Comparison of ENCODE assay signal across 1 cellular context in the genomic region with DNA sequence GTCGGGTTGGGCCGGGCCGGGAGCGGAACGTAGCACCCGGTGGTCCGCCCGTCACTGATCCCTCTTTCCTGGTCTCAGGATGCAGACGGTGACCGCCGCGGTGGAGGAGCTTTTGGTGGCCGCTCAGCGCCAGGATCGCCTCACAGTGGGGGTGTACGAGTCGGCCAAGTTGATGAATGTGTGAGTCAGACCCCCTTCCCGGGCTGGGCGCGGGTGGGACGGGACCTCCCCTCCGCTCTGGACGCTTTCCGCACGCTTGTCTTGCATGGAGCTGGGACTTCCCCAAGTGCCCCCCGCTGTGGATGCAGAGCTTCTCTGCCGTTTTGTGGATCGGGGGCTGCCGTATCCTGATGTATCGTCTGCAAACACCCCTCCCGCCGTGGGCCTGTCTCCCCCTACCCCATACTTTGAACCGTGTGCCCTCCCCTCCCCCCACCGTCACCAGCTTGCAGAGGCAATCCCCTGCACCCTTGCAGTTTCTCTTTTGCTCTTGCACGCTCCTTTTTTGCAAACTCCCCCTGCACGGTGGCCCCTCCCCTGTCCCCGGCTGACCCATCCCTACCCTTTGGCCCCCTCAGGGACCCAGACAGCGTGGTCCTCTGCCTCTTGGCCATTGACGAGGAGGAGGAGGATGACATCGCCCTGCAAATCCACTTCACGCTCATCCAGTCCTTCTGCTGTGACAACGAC.
TF ChIP-seq lines count a peak whose summit lies in the region.

No MANE protein-coding gene starts in this region.

TF ChIP-seq in HEK293, 187 proteins besides CTCF, POLR2A, EP300 and RAD21 (continued from another document and continues in another):
- TF ChIP-seq, protein P1, sequence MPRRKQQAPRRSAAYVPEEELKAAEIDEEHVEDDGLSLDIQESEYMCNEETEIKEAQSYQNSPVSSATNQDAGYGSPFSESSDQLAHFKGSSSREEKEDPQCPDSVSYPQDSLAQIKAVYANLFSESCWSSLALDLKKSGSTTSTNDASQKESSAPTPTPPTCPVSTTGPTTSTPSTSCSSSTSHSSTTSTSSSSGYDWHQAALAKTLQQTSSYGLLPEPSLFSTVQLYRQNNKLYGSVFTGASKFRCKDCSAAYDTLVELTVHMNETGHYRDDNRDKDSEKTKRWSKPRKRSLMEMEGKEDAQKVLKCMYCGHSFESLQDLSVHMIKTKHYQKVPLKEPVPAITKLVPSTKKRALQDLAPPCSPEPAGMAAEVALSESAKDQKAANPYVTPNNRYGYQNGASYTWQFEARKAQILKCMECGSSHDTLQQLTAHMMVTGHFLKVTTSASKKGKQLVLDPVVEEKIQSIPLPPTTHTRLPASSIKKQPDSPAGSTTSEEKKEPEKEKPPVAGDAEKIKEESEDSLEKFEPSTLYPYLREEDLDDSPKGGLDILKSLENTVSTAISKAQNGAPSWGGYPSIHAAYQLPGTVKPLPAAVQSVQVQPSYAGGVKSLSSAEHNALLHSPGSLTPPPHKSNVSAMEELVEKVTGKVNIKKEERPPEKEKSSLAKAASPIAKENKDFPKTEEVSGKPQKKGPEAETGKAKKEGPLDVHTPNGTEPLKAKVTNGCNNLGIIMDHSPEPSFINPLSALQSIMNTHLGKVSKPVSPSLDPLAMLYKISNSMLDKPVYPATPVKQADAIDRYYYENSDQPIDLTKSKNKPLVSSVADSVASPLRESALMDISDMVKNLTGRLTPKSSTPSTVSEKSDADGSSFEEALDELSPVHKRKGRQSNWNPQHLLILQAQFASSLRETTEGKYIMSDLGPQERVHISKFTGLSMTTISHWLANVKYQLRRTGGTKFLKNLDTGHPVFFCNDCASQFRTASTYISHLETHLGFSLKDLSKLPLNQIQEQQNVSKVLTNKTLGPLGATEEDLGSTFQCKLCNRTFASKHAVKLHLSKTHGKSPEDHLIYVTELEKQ (tag by site-specific recombination; IDR thresholded peaks at IDR 0.05; ENCODE audit: borderline replicate concordance), result no peak
- TF ChIP-seq ZNF324 (tag by site-specific recombination; IDR thresholded peaks at IDR 0.05) (0 out of 2 replicates have a peak, but pooled peaks have one; percentile 10), ZNF24 (tag by site-specific recombination; IDR thresholded peaks at IDR 0.05) (no peak; the same call in 1 of the 2 replicates), ZFP41 (tag by site-specific recombination; IDR thresholded peaks at IDR 0.05; ENCODE audit: borderline replicate concordance) (no peak), BCL11B (tag by site-specific recombination; IDR thresholded peaks at IDR 0.05; ENCODE audit: low read depth) (no peak), YY1 (tag by site-specific recombination; IDR thresholded peaks at IDR 0.05) (no peak), SP3 (tag by site-specific recombination; IDR thresholded peaks at IDR 0.05) (no peak), ZNF175 (tag by site-specific recombination; IDR thresholded peaks at IDR 0.05) (no peak), TCF7L2 (IDR thresholded peaks at IDR 0.05; ENCODE audit: borderline replicate concordance, low read depth, low read length) (no peak), ZNF391 (tag by site-specific recombination; IDR thresholded peaks at IDR 0.05; ENCODE audit: borderline replicate concordance, low read depth) (no peak), ZNF623 (tag by site-specific recombination; IDR thresholded peaks at IDR 0.05) (no peak), ZFP69B (tag by site-specific recombination; IDR thresholded peaks at IDR 0.05) (no peak), ZNF701 (tag by site-specific recombination; IDR thresholded peaks at IDR 0.05) (no peak), ZNF707 (tag by site-specific recombination; IDR thresholded peaks at IDR 0.05) (no peak), ZNF600 (tag by site-specific recombination; IDR thresholded peaks at IDR 0.05) (peak; percentile 85), ZNF426 (tag by site-specific recombination; IDR thresholded peaks at IDR 0.05) (no peak), TRIM28 (IDR thresholded peaks at IDR 0.05; ENCODE audit: borderline replicate concordance, low read length) (no peak), ZIC2 (tag by site-specific recombination; IDR thresholded peaks at IDR 0.05) (peak; percentile 92), ZBTB20 (tag by site-specific recombination; IDR thresholded peaks at IDR 0.05) (peak; percentile 9; the same call in 1 of the 2 replicates), ZBTB1 (tag by site-specific recombination; IDR thresholded peaks at IDR 0.05) (no peak), ZNF791 (tag by site-specific recombination; IDR thresholded peaks at IDR 0.05) (no peak), ZNF571 (tag by site-specific recombination; IDR thresholded peaks at IDR 0.05) (no peak), GFI1B (tag by site-specific recombination; IDR thresholded peaks at IDR 0.05) (no peak), ZNF266 (tag by site-specific recombination; IDR thresholded peaks at IDR 0.05; ENCODE audit: low read depth) (no peak), ZNF670 (tag by site-specific recombination; IDR thresholded peaks at IDR 0.05; ENCODE audit: low read depth) (no peak), ZNF624 (tag by site-specific recombination; IDR thresholded peaks at IDR 0.05) (no peak), WT1 (tag by site-specific recombination; IDR thresholded peaks at IDR 0.05) (no peak), ZBTB21 (tag by site-specific recombination; IDR thresholded peaks at IDR 0.05) (no peak), ZNF292 (tag by site-specific recombination; IDR thresholded peaks at IDR 0.05; ENCODE audit: borderline replicate concordance, low read depth) (no peak), ZNF416 (tag by site-specific recombination; IDR thresholded peaks at IDR 0.05) (no peak), ZNF561 (tag by site-specific recombination; IDR thresholded peaks at IDR 0.05; ENCODE audit: borderline replicate concordance) (no peak), ZNF558 (tag by site-specific recombination; IDR thresholded peaks at IDR 0.05) (no peak), ZNF335 (tag by site-specific recombination; conservative IDR thresholded peaks at IDR 0.05) (no peak), YY2 (tag by site-specific recombination; IDR thresholded peaks at IDR 0.05) (no peak), ZNF473 (tag by site-specific recombination; IDR thresholded peaks at IDR 0.05) (no peak), ZNF768 (tag by site-specific recombination; IDR thresholded peaks at IDR 0.05) (no peak; the same call in 1 of the 2 replicates), KLF10 (tag by site-specific recombination; IDR thresholded peaks at IDR 0.05) (no peak)
- TF ChIP-seq, protein P2, sequence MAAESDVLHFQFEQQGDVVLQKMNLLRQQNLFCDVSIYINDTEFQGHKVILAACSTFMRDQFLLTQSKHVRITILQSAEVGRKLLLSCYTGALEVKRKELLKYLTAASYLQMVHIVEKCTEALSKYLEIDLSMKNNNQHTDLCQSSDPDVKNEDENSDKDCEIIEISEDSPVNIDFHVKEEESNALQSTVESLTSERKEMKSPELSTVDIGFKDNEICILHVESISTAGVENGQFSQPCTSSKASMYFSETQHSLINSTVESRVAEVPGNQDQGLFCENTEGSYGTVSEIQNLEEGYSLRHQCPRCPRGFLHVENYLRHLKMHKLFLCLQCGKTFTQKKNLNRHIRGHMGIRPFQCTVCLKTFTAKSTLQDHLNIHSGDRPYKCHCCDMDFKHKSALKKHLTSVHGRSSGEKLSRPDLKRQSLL (tag by site-specific recombination; IDR thresholded peaks at IDR 0.05), result no peak
- TF ChIP-seq, protein P3, sequence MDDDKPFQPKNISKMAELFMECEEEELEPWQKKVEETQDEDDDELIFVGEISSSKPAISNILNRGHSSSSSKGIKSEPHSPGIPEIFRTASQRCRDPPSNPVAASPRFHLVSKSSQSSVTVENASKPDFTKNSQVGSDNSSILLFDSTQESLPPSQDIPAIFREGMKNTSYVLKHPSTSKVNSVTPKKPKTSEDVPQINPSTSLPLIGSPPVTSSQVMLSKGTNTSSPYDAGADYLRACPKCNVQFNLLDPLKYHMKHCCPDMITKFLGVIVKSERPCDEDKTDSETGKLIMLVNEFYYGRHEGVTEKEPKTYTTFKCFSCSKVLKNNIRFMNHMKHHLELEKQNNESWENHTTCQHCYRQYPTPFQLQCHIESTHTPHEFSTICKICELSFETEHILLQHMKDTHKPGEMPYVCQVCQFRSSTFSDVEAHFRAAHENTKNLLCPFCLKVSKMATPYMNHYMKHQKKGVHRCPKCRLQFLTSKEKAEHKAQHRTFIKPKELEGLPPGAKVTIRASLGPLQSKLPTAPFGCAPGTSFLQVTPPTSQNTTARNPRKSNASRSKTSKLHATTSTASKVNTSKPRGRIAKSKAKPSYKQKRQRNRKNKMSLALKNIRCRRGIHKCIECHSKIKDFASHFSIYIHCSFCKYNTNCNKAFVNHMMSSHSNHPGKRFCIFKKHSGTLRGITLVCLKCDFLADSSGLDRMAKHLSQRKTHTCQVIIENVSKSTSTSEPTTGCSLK (tag by site-specific recombination; IDR thresholded peaks at IDR 0.05), result no peak
- TF ChIP-seq, protein P4, sequence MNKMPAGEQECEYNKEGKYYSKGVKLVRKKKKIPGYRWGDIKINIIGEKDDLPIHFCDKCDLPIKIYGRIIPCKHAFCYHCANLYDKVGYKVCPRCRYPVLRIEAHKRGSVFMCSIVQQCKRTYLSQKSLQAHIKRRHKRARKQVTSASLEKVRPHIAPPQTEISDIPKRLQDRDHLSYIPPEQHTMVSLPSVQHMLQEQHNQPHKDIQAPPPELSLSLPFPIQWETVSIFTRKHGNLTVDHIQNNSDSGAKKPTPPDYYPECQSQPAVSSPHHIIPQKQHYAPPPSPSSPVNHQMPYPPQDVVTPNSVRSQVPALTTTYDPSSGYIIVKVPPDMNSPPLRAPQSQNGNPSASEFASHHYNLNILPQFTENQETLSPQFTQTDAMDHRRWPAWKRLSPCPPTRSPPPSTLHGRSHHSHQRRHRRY (tag by site-specific recombination; IDR thresholded peaks at IDR 0.05), result no peak
- TF ChIP-seq, protein P5, sequence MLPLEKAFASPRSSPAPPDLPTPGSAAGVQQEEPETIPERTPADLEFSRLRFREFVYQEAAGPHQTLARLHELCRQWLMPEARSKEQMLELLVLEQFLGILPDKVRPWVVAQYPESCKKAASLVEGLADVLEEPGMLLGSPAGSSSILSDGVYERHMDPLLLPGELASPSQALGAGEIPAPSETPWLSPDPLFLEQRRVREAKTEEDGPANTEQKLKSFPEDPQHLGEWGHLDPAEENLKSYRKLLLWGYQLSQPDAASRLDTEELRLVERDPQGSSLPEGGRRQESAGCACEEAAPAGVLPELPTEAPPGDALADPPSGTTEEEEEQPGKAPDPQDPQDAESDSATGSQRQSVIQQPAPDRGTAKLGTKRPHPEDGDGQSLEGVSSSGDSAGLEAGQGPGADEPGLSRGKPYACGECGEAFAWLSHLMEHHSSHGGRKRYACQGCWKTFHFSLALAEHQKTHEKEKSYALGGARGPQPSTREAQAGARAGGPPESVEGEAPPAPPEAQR (tag by site-specific recombination; IDR thresholded peaks at IDR 0.05), result no peak
- TF ChIP-seq, protein P6, sequence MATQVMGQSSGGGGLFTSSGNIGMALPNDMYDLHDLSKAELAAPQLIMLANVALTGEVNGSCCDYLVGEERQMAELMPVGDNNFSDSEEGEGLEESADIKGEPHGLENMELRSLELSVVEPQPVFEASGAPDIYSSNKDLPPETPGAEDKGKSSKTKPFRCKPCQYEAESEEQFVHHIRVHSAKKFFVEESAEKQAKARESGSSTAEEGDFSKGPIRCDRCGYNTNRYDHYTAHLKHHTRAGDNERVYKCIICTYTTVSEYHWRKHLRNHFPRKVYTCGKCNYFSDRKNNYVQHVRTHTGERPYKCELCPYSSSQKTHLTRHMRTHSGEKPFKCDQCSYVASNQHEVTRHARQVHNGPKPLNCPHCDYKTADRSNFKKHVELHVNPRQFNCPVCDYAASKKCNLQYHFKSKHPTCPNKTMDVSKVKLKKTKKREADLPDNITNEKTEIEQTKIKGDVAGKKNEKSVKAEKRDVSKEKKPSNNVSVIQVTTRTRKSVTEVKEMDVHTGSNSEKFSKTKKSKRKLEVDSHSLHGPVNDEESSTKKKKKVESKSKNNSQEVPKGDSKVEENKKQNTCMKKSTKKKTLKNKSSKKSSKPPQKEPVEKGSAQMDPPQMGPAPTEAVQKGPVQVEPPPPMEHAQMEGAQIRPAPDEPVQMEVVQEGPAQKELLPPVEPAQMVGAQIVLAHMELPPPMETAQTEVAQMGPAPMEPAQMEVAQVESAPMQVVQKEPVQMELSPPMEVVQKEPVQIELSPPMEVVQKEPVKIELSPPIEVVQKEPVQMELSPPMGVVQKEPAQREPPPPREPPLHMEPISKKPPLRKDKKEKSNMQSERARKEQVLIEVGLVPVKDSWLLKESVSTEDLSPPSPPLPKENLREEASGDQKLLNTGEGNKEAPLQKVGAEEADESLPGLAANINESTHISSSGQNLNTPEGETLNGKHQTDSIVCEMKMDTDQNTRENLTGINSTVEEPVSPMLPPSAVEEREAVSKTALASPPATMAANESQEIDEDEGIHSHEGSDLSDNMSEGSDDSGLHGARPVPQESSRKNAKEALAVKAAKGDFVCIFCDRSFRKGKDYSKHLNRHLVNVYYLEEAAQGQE (tag by site-specific recombination; IDR thresholded peaks at IDR 0.05), result no peak; the same call in 1 of the 2 replicates
- TF ChIP-seq, protein P7, sequence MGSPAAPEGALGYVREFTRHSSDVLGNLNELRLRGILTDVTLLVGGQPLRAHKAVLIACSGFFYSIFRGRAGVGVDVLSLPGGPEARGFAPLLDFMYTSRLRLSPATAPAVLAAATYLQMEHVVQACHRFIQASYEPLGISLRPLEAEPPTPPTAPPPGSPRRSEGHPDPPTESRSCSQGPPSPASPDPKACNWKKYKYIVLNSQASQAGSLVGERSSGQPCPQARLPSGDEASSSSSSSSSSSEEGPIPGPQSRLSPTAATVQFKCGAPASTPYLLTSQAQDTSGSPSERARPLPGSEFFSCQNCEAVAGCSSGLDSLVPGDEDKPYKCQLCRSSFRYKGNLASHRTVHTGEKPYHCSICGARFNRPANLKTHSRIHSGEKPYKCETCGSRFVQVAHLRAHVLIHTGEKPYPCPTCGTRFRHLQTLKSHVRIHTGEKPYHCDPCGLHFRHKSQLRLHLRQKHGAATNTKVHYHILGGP (tag by site-specific recombination; IDR thresholded peaks at IDR 0.05), result no peak
- TF ChIP-seq, protein P8, sequence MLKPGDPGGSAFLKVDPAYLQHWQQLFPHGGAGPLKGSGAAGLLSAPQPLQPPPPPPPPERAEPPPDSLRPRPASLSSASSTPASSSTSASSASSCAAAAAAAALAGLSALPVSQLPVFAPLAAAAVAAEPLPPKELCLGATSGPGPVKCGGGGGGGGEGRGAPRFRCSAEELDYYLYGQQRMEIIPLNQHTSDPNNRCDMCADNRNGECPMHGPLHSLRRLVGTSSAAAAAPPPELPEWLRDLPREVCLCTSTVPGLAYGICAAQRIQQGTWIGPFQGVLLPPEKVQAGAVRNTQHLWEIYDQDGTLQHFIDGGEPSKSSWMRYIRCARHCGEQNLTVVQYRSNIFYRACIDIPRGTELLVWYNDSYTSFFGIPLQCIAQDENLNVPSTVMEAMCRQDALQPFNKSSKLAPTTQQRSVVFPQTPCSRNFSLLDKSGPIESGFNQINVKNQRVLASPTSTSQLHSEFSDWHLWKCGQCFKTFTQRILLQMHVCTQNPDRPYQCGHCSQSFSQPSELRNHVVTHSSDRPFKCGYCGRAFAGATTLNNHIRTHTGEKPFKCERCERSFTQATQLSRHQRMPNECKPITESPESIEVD (tag by site-specific recombination; IDR thresholded peaks at IDR 0.05), result no peak
- TF ChIP-seq, protein P9, sequence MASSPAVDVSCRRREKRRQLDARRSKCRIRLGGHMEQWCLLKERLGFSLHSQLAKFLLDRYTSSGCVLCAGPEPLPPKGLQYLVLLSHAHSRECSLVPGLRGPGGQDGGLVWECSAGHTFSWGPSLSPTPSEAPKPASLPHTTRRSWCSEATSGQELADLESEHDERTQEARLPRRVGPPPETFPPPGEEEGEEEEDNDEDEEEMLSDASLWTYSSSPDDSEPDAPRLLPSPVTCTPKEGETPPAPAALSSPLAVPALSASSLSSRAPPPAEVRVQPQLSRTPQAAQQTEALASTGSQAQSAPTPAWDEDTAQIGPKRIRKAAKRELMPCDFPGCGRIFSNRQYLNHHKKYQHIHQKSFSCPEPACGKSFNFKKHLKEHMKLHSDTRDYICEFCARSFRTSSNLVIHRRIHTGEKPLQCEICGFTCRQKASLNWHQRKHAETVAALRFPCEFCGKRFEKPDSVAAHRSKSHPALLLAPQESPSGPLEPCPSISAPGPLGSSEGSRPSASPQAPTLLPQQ (tag by site-specific recombination; IDR thresholded peaks at IDR 0.05), result no peak
